Comparison of ENCODE assay signal across 1 cellular context in genomic region chr17:63675607-63676539, GRCh38.
TF ChIP-seq lines count a peak whose summit lies in the region.

No MANE protein-coding gene starts in this region.

TF ChIP-seq in K562, 482 proteins besides CTCF, POLR2A, EP300 and RAD21 (continued from another document and continues in another):
- TF ChIP-seq, protein P1, sequence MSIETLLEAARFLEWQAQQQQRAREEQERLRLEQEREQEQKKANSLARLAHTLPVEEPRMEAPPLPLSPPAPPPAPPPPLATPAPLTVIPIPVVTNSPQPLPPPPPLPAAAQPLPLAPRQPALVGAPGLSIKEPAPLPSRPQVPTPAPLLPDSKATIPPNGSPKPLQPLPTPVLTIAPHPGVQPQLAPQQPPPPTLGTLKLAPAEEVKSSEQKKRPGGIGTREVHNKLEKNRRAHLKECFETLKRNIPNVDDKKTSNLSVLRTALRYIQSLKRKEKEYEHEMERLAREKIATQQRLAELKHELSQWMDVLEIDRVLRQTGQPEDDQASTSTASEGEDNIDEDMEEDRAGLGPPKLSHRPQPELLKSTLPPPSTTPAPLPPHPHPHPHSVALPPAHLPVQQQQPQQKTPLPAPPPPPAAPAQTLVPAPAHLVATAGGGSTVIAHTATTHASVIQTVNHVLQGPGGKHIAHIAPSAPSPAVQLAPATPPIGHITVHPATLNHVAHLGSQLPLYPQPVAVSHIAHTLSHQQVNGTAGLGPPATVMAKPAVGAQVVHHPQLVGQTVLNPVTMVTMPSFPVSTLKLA (conservative IDR thresholded peaks at IDR 0.05) = 0 out of 4 replicates have a peak, but pooled peaks of 1 of the 2 experiments have one; percentile 34
- TF ChIP-seq ZNF274 (IDR thresholded peaks at IDR 0.05; ENCODE audit: borderline replicate concordance, low read depth, low read length) (no peak), RCOR1 (IDR thresholded peaks at IDR 0.05; ENCODE audit: borderline replicate concordance in 1 of 2, low read depth in 2 of 2, low read length in 2 of 2) (peak in 1 of 2 experiments; percentile 56; a peak in 1 of 4 replicates), GABPA (tag; conservative IDR thresholded peaks at IDR 0.05; ENCODE audit: low read depth) (peak; percentile 77), SMARCE1 (IDR thresholded peaks at IDR 0.05) (peak; percentile 83; the same call in 1 of the 2 replicates), PHB (CRISPR knock-in tag; IDR thresholded peaks at IDR 0.05) (no peak), LEF1 (IDR thresholded peaks at IDR 0.05) (peak; percentile 48; the same call in 1 of the 2 replicates), RBBP5 (IDR thresholded peaks at IDR 0.05; ENCODE audit: borderline replicate concordance, insufficient read depth, low read length, poor library complexity, severe bottlenecking) (peak; percentile 57), JUND (IDR thresholded peaks at IDR 0.05; ENCODE audit: borderline replicate concordance, low read depth, low read length) (peak; percentile 47; the same call in 1 of the 2 replicates), JUND (tag; IDR thresholded peaks at IDR 0.05; ENCODE audit: borderline replicate concordance, low read depth, low read length) (peak; percentile 52; the same call in 1 of the 3 replicates), ERF (CRISPR knock-in tag; IDR thresholded peaks at IDR 0.05) (no peak), IRF2 (CRISPR knock-in tag; IDR thresholded peaks at IDR 0.05) (no peak), ZNF133 (CRISPR knock-in tag; IDR thresholded peaks at IDR 0.05) (no peak), SRSF3 (IDR thresholded peaks at IDR 0.05; ENCODE audit: insufficient read depth, low read length) (no peak), NFIC (IDR thresholded peaks at IDR 0.05) (peak; percentile 100), SMARCA4 (IDR thresholded peaks at IDR 0.05) (peak; percentile 85), YY1 (IDR thresholded peaks at IDR 0.05; ENCODE audit: borderline replicate concordance in 1 of 3, control insufficient read depth in 1 of 3, extremely low read depth in 1 of 3, insufficient read depth in 3 of 3, insufficient read length in 1 of 3, insufficient replicate concordance in 2 of 3, low read depth in 1 of 3, low read length in 2 of 3) (no peak), ESRRA (IDR thresholded peaks at IDR 0.05; ENCODE audit: borderline replicate concordance, low read depth) (peak; percentile 34; the same call in 1 of the 2 replicates), ETV1 (tag; conservative IDR thresholded peaks at IDR 0.05; ENCODE audit: low read depth) (0 out of 2 replicates have a peak, but pooled peaks have one; percentile 14), ZNF785 (CRISPR knock-in tag; IDR thresholded peaks at IDR 0.05) (no peak), UBTF (IDR thresholded peaks at IDR 0.05; ENCODE audit: borderline replicate concordance in 1 of 2, low read depth in 2 of 2, low read length in 2 of 2) (peak in 1 of 2 experiments; percentile 78; a peak in 2 of 4 replicates), NCOA2 (IDR thresholded peaks at IDR 0.05; ENCODE audit: partially characterized antibody in 2 of 2) (no peak), NRF1 (conservative IDR thresholded peaks at IDR 0.05 in 1 of 2, IDR thresholded peaks at IDR 0.05 in 1 of 2) (peak in 1 of 2 experiments; percentile 32; a peak in 1 of 4 replicates), ZNF445 (CRISPR knock-in tag; IDR thresholded peaks at IDR 0.05; ENCODE audit: low read depth) (no peak), SETDB1 (IDR thresholded peaks at IDR 0.05; ENCODE audit: low read length) (no peak), NFATC3 (IDR thresholded peaks at IDR 0.05) (0 out of 2 replicates have a peak, but pooled peaks have one; percentile 36), SMAD3 (CRISPR knock-in tag; conservative IDR thresholded peaks at IDR 0.05) (peak; percentile 16; the same call in 1 of the 2 replicates), HBP1 (CRISPR knock-in tag; IDR thresholded peaks at IDR 0.05) (no peak), GABPB1 (CRISPR knock-in tag; IDR thresholded peaks at IDR 0.05) (0 out of 2 replicates have a peak, but pooled peaks have one; percentile 59), PHF20 (IDR thresholded peaks at IDR 0.05; ENCODE audit: partially characterized antibody) (peak; percentile 19), TBP (optimal IDR thresholded peaks at IDR 0.05; ENCODE audit: low read depth, low read length) (peak; percentile 46), SMAD1 (IDR thresholded peaks at IDR 0.05; ENCODE audit: low read depth, low read length, partially characterized antibody) (peak; percentile 99), MTA3 (IDR thresholded peaks at IDR 0.05; ENCODE audit: borderline replicate concordance) (peak; percentile 67; the same call in 1 of the 2 replicates), ARNT (IDR thresholded peaks at IDR 0.05) (peak in 1 of 2 experiments; percentile 17; a peak in 1 of 4 replicates), KAT7 (CRISPR knock-in tag; IDR thresholded peaks at IDR 0.05; ENCODE audit: borderline replicate concordance) (peak; percentile 73), RB1 (IDR thresholded peaks at IDR 0.05; ENCODE audit: low read depth) (peak; percentile 54; the same call in 1 of the 2 replicates), ZNF175 (CRISPR knock-in tag; IDR thresholded peaks at IDR 0.05; ENCODE audit: low read depth) (0 out of 2 replicates have a peak, but pooled peaks have one; percentile 28), FOXK2 (conservative IDR thresholded peaks at IDR 0.05 in 1 of 2, IDR thresholded peaks at IDR 0.05 in 1 of 2; ENCODE audit: low read depth in 2 of 2) (peak in 1 of 2 experiments; percentile 47; a peak in 1 of 4 replicates), FOSL1 (tag; conservative IDR thresholded peaks at IDR 0.05) (peak; percentile 50), VEZF1 (CRISPR knock-in tag; IDR thresholded peaks at IDR 0.05) (peak; percentile 43; the same call in 1 of the 2 replicates), XRCC5 (IDR thresholded peaks at IDR 0.05; ENCODE audit: low read depth, low read length) (0 out of 2 replicates have a peak, but pooled peaks have one; percentile 37), SOX6 (IDR thresholded peaks at IDR 0.05) (peak; percentile 90), SRSF9 (IDR thresholded peaks at IDR 0.05; ENCODE audit: borderline replicate concordance, low read depth, low read length) (no peak), BHLHE40 (IDR thresholded peaks at IDR 0.05; ENCODE audit: low read length) (peak; percentile 68), ZFX (CRISPR knock-in tag; IDR thresholded peaks at IDR 0.05) (peak; percentile 32; the same call in 1 of the 2 replicates), NEUROD1 (IDR thresholded peaks at IDR 0.05; ENCODE audit: borderline replicate concordance, low read depth, low read length, partially characterized antibody) (peak; percentile 16), ZBTB17 (CRISPR knock-in tag; IDR thresholded peaks at IDR 0.05) (peak; percentile 25; the same call in 1 of the 2 replicates), GATA2 (CRISPR knock-in tag; IDR thresholded peaks at IDR 0.05) (peak; percentile 91), MXI1 (IDR thresholded peaks at IDR 0.05; ENCODE audit: low read depth, low read length) (no peak), CBX8 (IDR thresholded peaks at IDR 0.05; ENCODE audit: borderline replicate concordance, extremely low read depth, low read depth, low read length, poor library complexity, severe bottlenecking) (no peak), DPF2 (IDR thresholded peaks at IDR 0.05) (peak; percentile 81), BACH1 (tag; IDR thresholded peaks at IDR 0.05) (peak; percentile 33; the same call in 1 of the 2 replicates)
- TF ChIP-seq, protein P2, sequence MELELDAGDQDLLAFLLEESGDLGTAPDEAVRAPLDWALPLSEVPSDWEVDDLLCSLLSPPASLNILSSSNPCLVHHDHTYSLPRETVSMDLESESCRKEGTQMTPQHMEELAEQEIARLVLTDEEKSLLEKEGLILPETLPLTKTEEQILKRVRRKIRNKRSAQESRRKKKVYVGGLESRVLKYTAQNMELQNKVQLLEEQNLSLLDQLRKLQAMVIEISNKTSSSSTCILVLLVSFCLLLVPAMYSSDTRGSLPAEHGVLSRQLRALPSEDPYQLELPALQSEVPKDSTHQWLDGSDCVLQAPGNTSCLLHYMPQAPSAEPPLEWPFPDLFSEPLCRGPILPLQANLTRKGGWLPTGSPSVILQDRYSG (tag; conservative IDR thresholded peaks at IDR 0.05; ENCODE audit: low read depth) = no peak
- TF ChIP-seq, protein P3, sequence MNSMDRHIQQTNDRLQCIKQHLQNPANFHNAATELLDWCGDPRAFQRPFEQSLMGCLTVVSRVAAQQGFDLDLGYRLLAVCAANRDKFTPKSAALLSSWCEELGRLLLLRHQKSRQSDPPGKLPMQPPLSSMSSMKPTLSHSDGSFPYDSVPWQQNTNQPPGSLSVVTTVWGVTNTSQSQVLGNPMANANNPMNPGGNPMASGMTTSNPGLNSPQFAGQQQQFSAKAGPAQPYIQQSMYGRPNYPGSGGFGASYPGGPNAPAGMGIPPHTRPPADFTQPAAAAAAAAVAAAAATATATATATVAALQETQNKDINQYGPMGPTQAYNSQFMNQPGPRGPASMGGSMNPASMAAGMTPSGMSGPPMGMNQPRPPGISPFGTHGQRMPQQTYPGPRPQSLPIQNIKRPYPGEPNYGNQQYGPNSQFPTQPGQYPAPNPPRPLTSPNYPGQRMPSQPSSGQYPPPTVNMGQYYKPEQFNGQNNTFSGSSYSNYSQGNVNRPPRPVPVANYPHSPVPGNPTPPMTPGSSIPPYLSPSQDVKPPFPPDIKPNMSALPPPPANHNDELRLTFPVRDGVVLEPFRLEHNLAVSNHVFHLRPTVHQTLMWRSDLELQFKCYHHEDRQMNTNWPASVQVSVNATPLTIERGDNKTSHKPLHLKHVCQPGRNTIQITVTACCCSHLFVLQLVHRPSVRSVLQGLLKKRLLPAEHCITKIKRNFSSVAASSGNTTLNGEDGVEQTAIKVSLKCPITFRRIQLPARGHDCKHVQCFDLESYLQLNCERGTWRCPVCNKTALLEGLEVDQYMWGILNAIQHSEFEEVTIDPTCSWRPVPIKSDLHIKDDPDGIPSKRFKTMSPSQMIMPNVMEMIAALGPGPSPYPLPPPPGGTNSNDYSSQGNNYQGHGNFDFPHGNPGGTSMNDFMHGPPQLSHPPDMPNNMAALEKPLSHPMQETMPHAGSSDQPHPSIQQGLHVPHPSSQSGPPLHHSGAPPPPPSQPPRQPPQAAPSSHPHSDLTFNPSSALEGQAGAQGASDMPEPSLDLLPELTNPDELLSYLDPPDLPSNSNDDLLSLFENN (IDR thresholded peaks at IDR 0.05; ENCODE audit: low read depth in 2 of 2, low read length in 2 of 2) = 0 out of 4 replicates have a peak, but pooled peaks of 1 of the 2 experiments have one; percentile 13
- TF ChIP-seq, protein P4, sequence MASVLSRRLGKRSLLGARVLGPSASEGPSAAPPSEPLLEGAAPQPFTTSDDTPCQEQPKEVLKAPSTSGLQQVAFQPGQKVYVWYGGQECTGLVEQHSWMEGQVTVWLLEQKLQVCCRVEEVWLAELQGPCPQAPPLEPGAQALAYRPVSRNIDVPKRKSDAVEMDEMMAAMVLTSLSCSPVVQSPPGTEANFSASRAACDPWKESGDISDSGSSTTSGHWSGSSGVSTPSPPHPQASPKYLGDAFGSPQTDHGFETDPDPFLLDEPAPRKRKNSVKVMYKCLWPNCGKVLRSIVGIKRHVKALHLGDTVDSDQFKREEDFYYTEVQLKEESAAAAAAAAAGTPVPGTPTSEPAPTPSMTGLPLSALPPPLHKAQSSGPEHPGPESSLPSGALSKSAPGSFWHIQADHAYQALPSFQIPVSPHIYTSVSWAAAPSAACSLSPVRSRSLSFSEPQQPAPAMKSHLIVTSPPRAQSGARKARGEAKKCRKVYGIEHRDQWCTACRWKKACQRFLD (CRISPR knock-in tag; IDR thresholded peaks at IDR 0.05) = peak; percentile 63
- TF ChIP-seq, protein P5, sequence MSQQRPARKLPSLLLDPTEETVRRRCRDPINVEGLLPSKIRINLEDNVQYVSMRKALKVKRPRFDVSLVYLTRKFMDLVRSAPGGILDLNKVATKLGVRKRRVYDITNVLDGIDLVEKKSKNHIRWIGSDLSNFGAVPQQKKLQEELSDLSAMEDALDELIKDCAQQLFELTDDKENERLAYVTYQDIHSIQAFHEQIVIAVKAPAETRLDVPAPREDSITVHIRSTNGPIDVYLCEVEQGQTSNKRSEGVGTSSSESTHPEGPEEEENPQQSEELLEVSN (IDR thresholded peaks at IDR 0.05; ENCODE audit: borderline replicate concordance in 1 of 2, extremely low read depth in 1 of 2, insufficient read depth in 1 of 2, insufficient read length in 1 of 2, low read depth in 1 of 2, low read length in 1 of 2, poor library complexity in 1 of 2, severe bottlenecking in 1 of 2) = no peak
